ENCODE assay signal across 30 cellular contexts in genomic region chr13:108328848-108329247, GRCh38.
"Had no signal": no experiment of that assay in that cellular context is flagged by ENCODE, and none has a peak within 500 bp of the region (broad histone marks: within the 10 kb centered on the region; RNA-seq: fewer than 3 reads in every experiment).

No MANE protein-coding gene starts in this region.

- H3K27ac ChIP-seq: adrenal gland, cardiac muscle cell, coronary artery, dorsolateral prefrontal cortex, left ventricle myocardium inferior, pancreas, prostate gland, skin epidermis, testis, transverse colon had no signal

- H3K4me3 ChIP-seq: adrenal gland, cardiac muscle cell, coronary artery, dorsolateral prefrontal cortex, left ventricle myocardium inferior, lung, pancreas, prostate gland, skin epidermis, testis, transverse colon had no signal

- H3K4me1 ChIP-seq: adrenal gland, left ventricle myocardium inferior, pancreas, prostate gland, testis had no signal

- H3K27me3 ChIP-seq: adrenal gland, cardiac muscle cell, pancreas, testis, transverse colon had no signal

- ATAC-seq: naive thymus-derived CD4-positive, alpha-beta T cell; pancreas; sciatic nerve; stimulated activated naive CD8-positive, alpha-beta T cell treated with anti-CD3 and anti-CD28 coated beads, Interleukin-15, Interleukin-2, amounts not matched to agents 100 U/mL and 50 U/mL, for 24 hours had no signal

- H3K4me3 Mint-ChIP-seq: activated naive CD4-positive, alpha-beta T cell treated with anti-CD3 and anti-CD28 coated beads for 36 hours; activated naive CD8-positive, alpha-beta T cell treated with anti-CD3 and anti-CD28 coated beads for 36 hours; brain; mesothelial cell of epicardium; naive thymus-derived CD4-positive, alpha-beta T cell had no signal

- H3K4me1 Mint-ChIP-seq: activated naive CD8-positive, alpha-beta T cell treated with anti-CD3 and anti-CD28 coated beads for 36 hours; mesothelial cell of epicardium had no signal

- H3K9me3 Mint-ChIP-seq: activated naive CD8-positive, alpha-beta T cell treated with anti-CD3 and anti-CD28 coated beads for 36 hours had no signal

- DNase-seq: activated CD4-positive, alpha-beta T cell treated with anti-CD3 and anti-CD28 coated beads for 4 hours; activated CD4-positive, alpha-beta T cell treated with anti-CD3 and anti-CD28 coated beads, Interleukin-2, amount 50 U/mL, for 48 hours; activated CD4-positive, CD25-positive, alpha-beta regulatory T cell; activated CD8-positive, alpha-beta memory T cell treated with anti-CD3 and anti-CD28 coated beads for 24 hours; activated effector memory CD4-positive, alpha-beta T cell treated with anti-CD3 and anti-CD28 coated beads, Interleukin-2, amount 50 U/mL, for 16 hours; activated naive CD4-positive, alpha-beta T cell treated with anti-CD3 and anti-CD28 coated beads for 36 hours; activated naive CD8-positive, alpha-beta T cell treated with anti-CD3 and anti-CD28 coated beads for 36 hours; adrenal gland; aorta; cerebellar nuclear complex; dorsolateral prefrontal cortex; effector memory CD4-positive, alpha-beta T cell; left ventricle myocardium inferior; naive thymus-derived CD4-positive, alpha-beta T cell; nucleus accumbens; pancreas; retina; stimulated activated CD4-positive, alpha-beta T cell treated with anti-CD3 and anti-CD28 coated beads, Interleukin-12 subunit alpha, Interleukin-12 subunit beta, amount 100 ng/mL, for 4 hours; stimulated activated CD4-positive, alpha-beta T cell treated with anti-CD3 and anti-CD28 coated beads, Interleukin-4, amount 100 ng/mL, for 1 hour; stimulated activated naive CD8-positive, alpha-beta T cell treated with anti-CD3 and anti-CD28 coated beads, Interleukin-15, Interleukin-2, amounts not matched to agents 100 U/mL and 50 U/mL, for 24 hours; testis; transverse colon had no signal

- H3K36me3 ChIP-seq: adrenal gland, cardiac muscle cell, left ventricle myocardium inferior, pancreas, prostate gland, transverse colon had no signal

- H3K9me3 ChIP-seq: adrenal gland, pancreas, prostate gland, testis, transverse colon had no signal

- H3K36me3 Mint-ChIP-seq: brain; mesothelial cell of epicardium; naive thymus-derived CD4-positive, alpha-beta T cell had no signal

- H3K27ac Mint-ChIP-seq: activated naive CD4-positive, alpha-beta T cell treated with anti-CD3 and anti-CD28 coated beads for 36 hours; activated naive CD8-positive, alpha-beta T cell treated with anti-CD3 and anti-CD28 coated beads for 36 hours; brain; mesothelial cell of epicardium; naive thymus-derived CD4-positive, alpha-beta T cell had no signal
